ENCODE assay signal across 32 cellular contexts in genomic region chr13:32302461-32302860, GRCh38. TPM values are rescaled to one million over a fixed set of nuclear protein-coding genes. Genes with fewer than 3 reads are reported as not detected.
"Had no signal": no experiment of that assay in that cellular context is flagged by ENCODE, and none has a peak within 500 bp of the region (broad histone marks: within the 10 kb centered on the region; RNA-seq: fewer than 3 reads in every experiment).

No MANE protein-coding gene starts in this region.

- H3K4me1 Mint-ChIP-seq: stimulated activated effector memory CD8-positive, alpha-beta T cell treated with anti-CD3 and anti-CD28 coated beads, Interleukin-12 subunit alpha, Interleukin-12 subunit beta, amount 100 ng/mL, for 72 hours; stimulated activated naive B cell treated with anti-CD40 and anti-IgM and Interleukin-4, amounts not matched to agents 10 μg/mL and 1 μg/mL and 100 μg/mL, for 72 hours; stimulated activated naive CD8-positive, alpha-beta T cell treated with anti-CD3 and anti-CD28 coated beads, Interleukin-15, amount 100 ng/mL, for 72 hours had no signal

- H3K4me1 ChIP-seq: stomach, suprapubic skin, thyroid gland, tibial artery, tibial nerve, transverse colon, upper lobe of left lung, upper lobe of right lung, uterus, vagina had no signal

- H3K9me3 Mint-ChIP-seq: stimulated activated effector memory CD8-positive, alpha-beta T cell treated with anti-CD3 and anti-CD28 coated beads, Interleukin-12 subunit alpha, Interleukin-12 subunit beta, amount 100 ng/mL, for 72 hours; stimulated activated naive B cell treated with anti-CD40 and anti-IgM and Interleukin-4, amounts not matched to agents 10 μg/mL and 1 μg/mL and 100 μg/mL, for 72 hours; stimulated activated naive CD8-positive, alpha-beta T cell treated with anti-CD3 and anti-CD28 coated beads, Interleukin-15, amount 100 ng/mL, for 72 hours; stimulated activated naive CD8-positive, alpha-beta T cell treated with anti-CD3 and anti-CD28 coated beads, Interleukin-15, Interleukin-2, amounts not matched to agents 100 ng/mL and 50 ng/mL, for 24 hours; type B pancreatic cell had no signal

- H3K27ac Mint-ChIP-seq: stimulated activated effector memory CD8-positive, alpha-beta T cell treated with anti-CD3 and anti-CD28 coated beads, Interleukin-12 subunit alpha, Interleukin-12 subunit beta, amount 100 ng/mL, for 72 hours; stimulated activated naive B cell treated with anti-CD40 and anti-IgM and Interleukin-4, amounts not matched to agents 10 μg/mL and 1 μg/mL and 100 μg/mL, for 72 hours; stimulated activated naive CD8-positive, alpha-beta T cell treated with anti-CD3 and anti-CD28 coated beads, Interleukin-15, amount 100 ng/mL, for 72 hours; stimulated activated naive CD8-positive, alpha-beta T cell treated with anti-CD3 and anti-CD28 coated beads, Interleukin-15, Interleukin-2, amounts not matched to agents 100 ng/mL and 50 ng/mL, for 24 hours; type B pancreatic cell had no signal

- H3K36me3 ChIP-seq: stomach, suprapubic skin, thoracic aorta, thyroid gland, tibial artery, tibial nerve, transverse colon, upper lobe of left lung, upper lobe of right lung, uterus, vagina had no signal

- H3K27ac ChIP-seq: stomach, suprapubic skin, testis, thoracic aorta, thyroid gland, tibial artery, tibial nerve, transverse colon, upper lobe of left lung, upper lobe of right lung, uterus, vagina had no signal

- DNase-seq: stimulated activated CD4-positive, alpha-beta T cell treated with anti-CD3 and anti-CD28 coated beads, Interleukin-2, amount 100 ng/mL, for 48 hours; stimulated activated CD4-positive, alpha-beta T cell treated with anti-CD3 and anti-CD28 coated beads, Interleukin-4, amount 100 ng/mL, for 1 hour; stimulated activated CD4-positive, alpha-beta T cell treated with anti-CD3 and anti-CD28 coated beads, Interleukin-4, amount 100 ng/mL, for 24 hours; stimulated activated CD4-positive, alpha-beta T cell treated with anti-CD3 and anti-CD28 coated beads, Interleukin-4, amount 100 ng/mL, for 4 hours; stimulated activated CD8-positive, alpha-beta memory T cell treated with anti-CD3 and anti-CD28 coated beads, Interleukin-4, amount 100 ng/mL, for 48 hours; stimulated activated naive B cell treated with anti-CD40 and anti-IgM and Interleukin-4, amounts not matched to agents 10 μg/mL and 1 μg/mL and 100 μg/mL, for 72 hours; stimulated activated naive CD4-positive, alpha-beta T cell; stimulated activated naive CD4-positive, alpha-beta T cell treated with Interleukin-2 at 50 U/mL for 16 hours; stimulated activated naive CD8-positive, alpha-beta T cell treated with anti-CD3 and anti-CD28 coated beads, Interleukin-15, amount 100 ng/mL, for 72 hours; stimulated activated naive CD8-positive, alpha-beta T cell treated with anti-CD3 and anti-CD28 coated beads, Interleukin-15, Interleukin-2, amounts not matched to agents 100 U/mL and 50 U/mL, for 24 hours; stomach; substantia nigra; testis; thyroid gland; tibial artery; transverse colon; trophoblast cell; upper lobe of left lung; upper lobe of right lung; uterus had no signal

- H3K36me3 Mint-ChIP-seq: stimulated activated effector memory CD8-positive, alpha-beta T cell treated with anti-CD3 and anti-CD28 coated beads, Interleukin-12 subunit alpha, Interleukin-12 subunit beta, amount 100 ng/mL, for 72 hours; stimulated activated naive B cell treated with anti-CD40 and anti-IgM and Interleukin-4, amounts not matched to agents 10 μg/mL and 1 μg/mL and 100 μg/mL, for 72 hours; type B pancreatic cell had no signal

- ATAC-seq: stimulated activated effector memory CD8-positive, alpha-beta T cell treated with anti-CD3 and anti-CD28 coated beads, Interleukin-12 subunit alpha, Interleukin-12 subunit beta, amount 100 ng/mL, for 72 hours; stimulated activated naive B cell treated with anti-CD40 and anti-IgM and Interleukin-4, amounts not matched to agents 10 μg/mL and 1 μg/mL and 100 μg/mL, for 72 hours; stimulated activated naive CD8-positive, alpha-beta T cell treated with anti-CD3 and anti-CD28 coated beads, Interleukin-15, amount 100 ng/mL, for 72 hours; stimulated activated naive CD8-positive, alpha-beta T cell treated with anti-CD3 and anti-CD28 coated beads, Interleukin-15, Interleukin-2, amounts not matched to agents 100 U/mL and 50 U/mL, for 24 hours; upper lobe of right lung had no signal

- H3K9me3 ChIP-seq: stomach, suprapubic skin, testis, thoracic aorta, thyroid gland, tibial artery, tibial nerve, transverse colon, upper lobe of left lung, upper lobe of right lung, uterus, vagina had no signal

- H3K27me3 Mint-ChIP-seq: stimulated activated naive CD8-positive, alpha-beta T cell treated with anti-CD3 and anti-CD28 coated beads, Interleukin-15, amount 100 ng/mL, for 72 hours had no signal

- H3K4me3 Mint-ChIP-seq: stimulated activated effector memory CD8-positive, alpha-beta T cell treated with anti-CD3 and anti-CD28 coated beads, Interleukin-12 subunit alpha, Interleukin-12 subunit beta, amount 100 ng/mL, for 72 hours; stimulated activated naive B cell treated with anti-CD40 and anti-IgM and Interleukin-4, amounts not matched to agents 10 μg/mL and 1 μg/mL and 100 μg/mL, for 72 hours; stimulated activated naive CD8-positive, alpha-beta T cell treated with anti-CD3 and anti-CD28 coated beads, Interleukin-15, amount 100 ng/mL, for 72 hours; stimulated activated naive CD8-positive, alpha-beta T cell treated with anti-CD3 and anti-CD28 coated beads, Interleukin-15, Interleukin-2, amounts not matched to agents 100 ng/mL and 50 ng/mL, for 24 hours; type B pancreatic cell had no signal

- H3K27me3 ChIP-seq: stomach, suprapubic skin, testis, thyroid gland, tibial artery, tibial nerve, upper lobe of left lung, upper lobe of right lung, uterus, vagina had no signal

- H3K4me3 ChIP-seq: stomach, suprapubic skin, testis, thoracic aorta, thyroid gland, tibial artery, tibial nerve, transverse colon, upper lobe of left lung, upper lobe of right lung, uterus, vagina had no signal

- FAIRE-seq: urothelium cell line had no signal

RNA-seq across cellular contexts. Expression of gene ZAR1L, which starts 12.7 kb away (rescaled TPM):
- total RNA-seq: stomach, subcutaneous adipose tissue, suprapubic skin, temporal lobe, thoracic aorta, thyroid gland, transverse colon, upper lobe of left lung, upper lobe of right lung, ureter, urinary bladder, uterus, vagina had no signal
- polyA plus RNA-seq: stomach, urinary bladder had no signal
